Comparison of ENCODE assay signal across 8 cellular contexts in the genomic region with DNA sequence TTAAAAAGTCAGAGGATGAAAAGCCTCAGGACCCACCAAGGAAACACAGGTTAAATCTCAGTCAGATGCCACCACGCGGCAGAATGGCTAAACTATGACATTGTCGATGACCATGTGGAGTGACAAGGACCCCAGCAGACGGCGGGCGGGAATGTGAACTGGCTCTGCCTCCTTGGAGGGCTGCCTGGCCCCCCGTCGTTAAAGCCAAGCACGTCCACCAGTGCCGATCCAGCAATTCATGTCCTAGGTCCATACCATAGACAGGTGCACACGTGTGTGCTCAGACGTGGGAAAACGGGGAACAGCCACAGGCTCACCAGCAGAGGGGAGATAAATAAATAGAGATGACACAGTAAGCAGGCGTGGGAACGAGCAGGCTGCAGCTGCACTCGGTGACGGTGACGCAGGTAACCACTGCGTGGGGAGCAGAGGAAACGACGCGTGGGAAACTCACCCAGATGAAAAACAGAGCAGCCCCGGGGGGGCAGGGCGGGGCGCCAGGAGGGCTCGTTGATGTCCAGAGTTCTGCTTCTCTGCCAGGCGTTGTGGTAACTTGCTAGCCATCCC. TPM values are rescaled to one million over a fixed set of nuclear protein-coding genes. Genes with fewer than 3 reads are reported as not detected.
DNase-seq lines count a peak whose midpoint lies in the region; ATAC-seq and TF ChIP-seq lines count a peak whose summit lies in the region.

No MANE protein-coding gene starts in this region.

- no peaks in the 10 kb centered on the region for H3K4me1 ChIP-seq in upper lobe of right lung

- peak overlapping the region; percentile 13 for H3K4me3 ChIP-seq in GM12864 (ENCODE audit: low read depth, low read length)
- no peak overlapping the region for H3K4me3 ChIP-seq in upper lobe of right lung

- peaks cover 20% of the 10 kb centered on the region for H3K4me1 Mint-ChIP-seq in activated T-helper 2 cell treated with anti-CD3 and anti-CD28 coated beads, Interferon-gamma antibody, Interleukin-2, Interleukin-4, amounts not matched to agents 10 μg/mL and 5 μg/mL and 100 μg/mL, durations not matched to agents 14 hours and 24 hours and 36 hours (ENCODE audit: low read depth)
- peaks cover 13 to 23% of the 10 kb centered on the region in 2 donors for H3K4me1 Mint-ChIP-seq in natural killer cell

- H3K27me3 Mint-ChIP-seq in activated T-helper 2 cell treated with anti-CD3 and anti-CD28 coated beads, Interferon-gamma antibody, Interleukin-2, Interleukin-4, amounts not matched to agents 10 μg/mL and 5 μg/mL and 100 μg/mL, durations not matched to agents 14 hours and 24 hours and 36 hours (ENCODE audit: low read depth), result peaks cover 46% of the 10 kb centered on the region
- H3K27me3 Mint-ChIP-seq in natural killer cell (ENCODE audit: low read depth in 2 of 2), result peaks cover 16 to 26% of the 10 kb centered on the region in 2 donors

- no peaks in the 10 kb centered on the region for H3K36me3 Mint-ChIP-seq in activated T-helper 2 cell treated with anti-CD3 and anti-CD28 coated beads, Interferon-gamma antibody, Interleukin-2, Interleukin-4, amounts not matched to agents 10 μg/mL and 5 μg/mL and 100 μg/mL, durations not matched to agents 14 hours and 24 hours and 36 hours (ENCODE audit: low read depth)
- no peaks in the 10 kb centered on the region for H3K36me3 Mint-ChIP-seq in natural killer cell

- DNase-seq in GM12864 (ENCODE audit: low read depth) (peak; percentile 58), NCI-H69 (lab: John Stamatoyannopoulos, UW) (peak; percentile 48), natural killer cell (peak; percentile 47), upper lobe of right lung (peak; percentile 46), dermis blood vessel endothelial cell (no peak), DMS 273 treated with DMSO at 0.1 percent for 48 hours (lab: John Stamatoyannopoulos, UW) (no peak), NCI-H2029 (lab: John Stamatoyannopoulos, UW) (no peak)
- DNase-seq in activated T-helper 2 cell treated with anti-CD3 and anti-CD28 coated beads, Interferon-gamma antibody, Interleukin-2, Interleukin-4, amounts not matched to agents 10 μg/mL and 5 μg/mL and 100 μg/mL, durations not matched to agents 14 hours and 24 hours and 36 hours (ENCODE audit: low spot score), result peak; percentile 50

- peak; percentile 86 to 93 (median 92) for ATAC-seq in natural killer cell
- no peak for ATAC-seq in upper lobe of right lung

- peak overlapping the region; percentile 83 for H3K4me3 Mint-ChIP-seq in activated T-helper 2 cell treated with anti-CD3 and anti-CD28 coated beads, Interferon-gamma antibody, Interleukin-2, Interleukin-4, amounts not matched to agents 10 μg/mL and 5 μg/mL and 100 μg/mL, durations not matched to agents 14 hours and 24 hours and 36 hours (ENCODE audit: low read depth)
- H3K4me3 Mint-ChIP-seq in natural killer cell, result peak overlapping the region; percentile 39

- intact Hi-C loops in activated T-helper 2 cell treated with anti-CD3 and anti-CD28 coated beads, Interferon-gamma antibody, Interleukin-2, Interleukin-4, amounts not matched to agents 10 μg/mL and 5 μg/mL and 100 μg/mL, durations not matched to agents 14 hours and 24 hours and 36 hours (cut with micrococcal nuclease), result no loop called here
- intact Hi-C loops in natural killer cell (cut with micrococcal nuclease), result no loop called here
- intact Hi-C loops in upper lobe of right lung (cut with DNase I), result no loop called here

- no peaks in the 10 kb centered on the region for H3K36me3 ChIP-seq in upper lobe of right lung

- TF ChIP-seq CTCF in GM12864 (IDR thresholded peaks at IDR 0.05; ENCODE audit: low read depth, low read length, missing control alignments) (no peak), natural killer cell (IDR thresholded peaks at IDR 0.05) (no peak), upper lobe of right lung (IDR thresholded peaks at IDR 0.05) (no peak)

- H3K9me3 Mint-ChIP-seq in activated T-helper 2 cell treated with anti-CD3 and anti-CD28 coated beads, Interferon-gamma antibody, Interleukin-2, Interleukin-4, amounts not matched to agents 10 μg/mL and 5 μg/mL and 100 μg/mL, durations not matched to agents 14 hours and 24 hours and 36 hours, result no peaks in the 10 kb centered on the region
- no peaks in the 10 kb centered on the region for H3K9me3 Mint-ChIP-seq in natural killer cell

- H3K9me3 ChIP-seq in upper lobe of right lung, result no peaks in the 10 kb centered on the region

- H3K27me3 ChIP-seq in upper lobe of right lung, result peaks cover 28% of the 10 kb centered on the region

- H3K27ac Mint-ChIP-seq in activated T-helper 2 cell treated with anti-CD3 and anti-CD28 coated beads, Interferon-gamma antibody, Interleukin-2, Interleukin-4, amounts not matched to agents 10 μg/mL and 5 μg/mL and 100 μg/mL, durations not matched to agents 14 hours and 24 hours and 36 hours, result peak overlapping the region; percentile 60
- H3K27ac Mint-ChIP-seq in natural killer cell, result peak overlapping the region; percentile 75 to 86

- H3K27ac ChIP-seq in upper lobe of right lung, result no peak overlapping the region

RNA-seq across cellular contexts. Expression of gene PCBP3, which starts 28.3 kb away (rescaled TPM):
- total RNA-seq in activated T-helper 2 cell treated with anti-CD3 and anti-CD28 coated beads, Interferon-gamma antibody, Interleukin-2, Interleukin-4, amounts not matched to agents 10 μg/mL and 5 μg/mL and 100 μg/mL, durations not matched to agents 14 hours and 24 hours and 36 hours, result 6.9 and 8.2 TPM in 2 replicates
- total RNA-seq in natural killer cell, result 1 to 10 TPM in 1 of 3 donors, under 1 TPM in 2; 0.50 to 3.0 (median 0.52) TPM
- 3.8 TPM for total RNA-seq in upper lobe of right lung
- 0.14 TPM in 1 of 2 replicates, not detected in the other for total RNA-seq in dermis blood vessel endothelial cell

Comparison
In these comparisons a context has a peak if more than half of its experiments do, and no peak if none do; other contexts are left out.
1. DNase-seq: peak in GM12864 (single experiment), NCI-H69 (single experiment), activated T-helper 2 cell treated with anti-CD3 and anti-CD28 coated beads, Interferon-gamma antibody, Interleukin-2, Interleukin-4, amounts not matched to agents 10 μg/mL and 5 μg/mL and 100 μg/mL, durations not matched to agents 14 hours and 24 hours and 36 hours (single experiment), natural killer cell (single experiment) and upper lobe of right lung (single experiment); none in dermis blood vessel endothelial cell (single experiment), DMS 273 treated with DMSO at 0.1 percent for 48 hours (single experiment) and NCI-H2029 (single experiment).